ENCODE assay signal across 1 cellular context in genomic region chr12:48788852-48789775, GRCh38.
TF ChIP-seq lines count a peak whose summit lies in the region.

ADCY6 (minus strand) TSS chr12:48789089; CDS start chr12:48783434, 5,655 bp downstream.

TF ChIP-seq in K562, 482 proteins besides CTCF, POLR2A, EP300 and RAD21 (continued from another document):
- TF ChIP-seq ARID4B (CRISPR knock-in tag; IDR thresholded peaks at IDR 0.05) (no peak), KLF1 (tag; IDR thresholded peaks at IDR 0.05) (no peak), JUN (IDR thresholded peaks at IDR 0.05; ENCODE audit: borderline replicate concordance, low read depth, low read length) (no peak), JUN (CRISPR knock-in tag; IDR thresholded peaks at IDR 0.05; ENCODE audit: borderline replicate concordance) (no peak), CBFA2T3 (IDR thresholded peaks at IDR 0.05) (no peak), ZNF274 (IDR thresholded peaks at IDR 0.05; ENCODE audit: borderline replicate concordance, low read depth, low read length) (no peak), HIVEP1 (CRISPR knock-in tag; IDR thresholded peaks at IDR 0.05) (no peak), ELK1 (CRISPR knock-in tag; IDR thresholded peaks at IDR 0.05) (no peak), IRF9 (tag; IDR thresholded peaks at IDR 0.05) (no peak), ZNF146 (CRISPR knock-in tag; IDR thresholded peaks at IDR 0.05; ENCODE audit: unreplicated experiment) (no peak), SMARCA4 (IDR thresholded peaks at IDR 0.05) (no peak), ZNF277 (CRISPR knock-in tag; IDR thresholded peaks at IDR 0.05; ENCODE audit: borderline replicate concordance) (no peak), HNRNPH1 (optimal IDR thresholded peaks at IDR 0.05; ENCODE audit: low read depth, low read length) (no peak), U2AF1 (optimal IDR thresholded peaks at IDR 0.05; ENCODE audit: low read depth, low read length) (no peak), ZNF184 (CRISPR knock-in tag; IDR thresholded peaks at IDR 0.05) (no peak), POLR3A (IDR thresholded peaks at IDR 0.05; ENCODE audit: borderline replicate concordance, extremely low read depth, insufficient read depth, insufficient read length) (no peak), SNIP1 (IDR thresholded peaks at IDR 0.05; ENCODE audit: low read depth) (no peak), E2F5 (CRISPR knock-in tag; IDR thresholded peaks at IDR 0.05) (no peak), TGIF2 (CRISPR knock-in tag; IDR thresholded peaks at IDR 0.05) (no peak), SRSF1 (IDR thresholded peaks at IDR 0.05; ENCODE audit: low read depth, low read length) (no peak), TRIM25 (IDR thresholded peaks at IDR 0.05; ENCODE audit: borderline replicate concordance) (no peak), JUND (IDR thresholded peaks at IDR 0.05; ENCODE audit: borderline replicate concordance, low read depth, low read length) (no peak), JUND (tag; IDR thresholded peaks at IDR 0.05; ENCODE audit: borderline replicate concordance, low read depth, low read length) (no peak), SMARCB1 (IDR thresholded peaks at IDR 0.05; ENCODE audit: insufficient read length, low read depth) (no peak), GABPA (tag; conservative IDR thresholded peaks at IDR 0.05; ENCODE audit: low read depth) (peak; percentile 83), ZNF764 (CRISPR knock-in tag; IDR thresholded peaks at IDR 0.05; ENCODE audit: low read depth) (no peak), MAFK (IDR thresholded peaks at IDR 0.05; ENCODE audit: low read length) (no peak), ZNF12 (CRISPR knock-in tag; IDR thresholded peaks at IDR 0.05) (no peak), ZFP91 (CRISPR knock-in tag; IDR thresholded peaks at IDR 0.05) (peak; percentile 96), ZNF512 (tag; IDR thresholded peaks at IDR 0.05) (no peak), GABPB2 (CRISPR knock-in tag; conservative IDR thresholded peaks at IDR 0.05) (no peak), ZNF583 (CRISPR knock-in tag; IDR thresholded peaks at IDR 0.05) (no peak), ZNF76 (CRISPR knock-in tag; IDR thresholded peaks at IDR 0.05; ENCODE audit: borderline replicate concordance) (no peak), ZNF3 (CRISPR knock-in tag; IDR thresholded peaks at IDR 0.05) (no peak), SRSF9 (IDR thresholded peaks at IDR 0.05; ENCODE audit: borderline replicate concordance, low read depth, low read length) (no peak), RBM25 (IDR thresholded peaks at IDR 0.05; ENCODE audit: low read depth, low read length, severe bottlenecking) (no peak), ZNF655 (CRISPR knock-in tag; IDR thresholded peaks at IDR 0.05) (no peak), NRF1 (conservative IDR thresholded peaks at IDR 0.05 in 1 of 2, IDR thresholded peaks at IDR 0.05 in 1 of 2) (peak in 1 of 2 experiments; percentile 23; a peak in 1 of 4 replicates)
